ENCODE assay signal across 8 cellular contexts in genomic region chr12:105226219-105226618, GRCh38. TPM values are rescaled to one million over a fixed set of nuclear protein-coding genes. Genes with fewer than 3 reads are reported as not detected.
DNase-seq lines count a peak whose midpoint lies in the region; ATAC-seq, FAIRE-seq and TF ChIP-seq lines count a peak whose summit lies in the region.

No MANE protein-coding gene starts in this region.

- no peak overlapping the region for H3K4me2 ChIP-seq in HepG2 (ENCODE audit: low read depth, low read length)

- no peak overlapping the region for H3K4me3 ChIP-seq in liver (ENCODE audit: low read depth in 1 of 3, low read length in 3 of 3)
- no peak overlapping the region for H3K4me3 ChIP-seq in HepG2 (replicated peaks in 1 of 3; ENCODE audit: insufficient read depth in 1 of 3, low read depth in 2 of 3, low read length in 3 of 3)
- H3K4me3 ChIP-seq in esophagus squamous epithelium, result no peak overlapping the region

- CTCF ChIA-PET in HepG2 (lab: Yijun Ruan, JAX; ENCODE audit: low intra/inter-chr PET ratio, low total read pairs), result no interaction called here

- peak in 1 of 2 donors; percentile 32 for TF ChIP-seq RAD21 in liver (IDR thresholded peaks at IDR 0.05)
- TF ChIP-seq RAD21 in HepG2 (CRISPR knock-in tag; IDR thresholded peaks at IDR 0.05), result no peak

- H3K9ac ChIP-seq in liver (ENCODE audit: low read depth in 1 of 2, low read length in 2 of 2), result peak overlapping the region in 1 of 2 donors; percentile 12
- no peak overlapping the region for H3K9ac ChIP-seq in HepG2 (ENCODE audit: insufficient read depth, low read depth, low read length)

- in situ Hi-C loops in HepG2 (cut with HindIII; ENCODE audit: extremely low pct_ligation_motif_present, low pct_unique_long_range_greater_than_20kb), result no loop called here

- peaks cover 5 to 10% (median 9%) of the 10 kb centered on the region in 4 donors for H3K36me3 ChIP-seq in liver (ENCODE audit: control insufficient read depth in 4 of 4, insufficient read depth in 3 of 4, low read depth in 1 of 4, low read length in 3 of 4)
- H3K36me3 ChIP-seq in HepG2 (replicated peaks in 1 of 2; ENCODE audit: control insufficient read depth in 1 of 2, insufficient read depth in 2 of 2, low read length in 2 of 2), result peaks cover 10 to 37% of the 10 kb centered on the region in 2 experiments; a peak in 4 of 5 replicates
- H3K36me3 ChIP-seq in esophagus squamous epithelium, result peaks cover 0 to 85% (median 0%) of the 10 kb centered on the region in 3 donors

- H3K4me1 ChIP-seq in liver (ENCODE audit: control insufficient read depth in 4 of 4, insufficient read depth in 4 of 4, low read length in 3 of 4) (peaks cover 0 to 1% (median 0%) of the 10 kb centered on the region in 4 donors), HepG2 (ENCODE audit: insufficient read depth, low read length) (peaks cover 2% of the 10 kb centered on the region), esophagus squamous epithelium (peaks cover 4 to 97% (median 17%) of the 10 kb centered on the region in 3 donors)

- TF ChIP-seq POLR2A in HepG2 (IDR thresholded peaks at IDR 0.05; ENCODE audit: insufficient read depth in 1 of 2, low read depth in 2 of 2, low read length in 2 of 2) (no peak), esophagus squamous epithelium (IDR thresholded peaks at IDR 0.05) (peak in 1 of 4 donors; percentile 13)

- no peak for ATAC-seq in HepG2
- ATAC-seq in SK-N-SH treated with all-trans-retinoic acid at 6 μM for 48 hours, result peak; percentile 97
- peak; percentile 58 for ATAC-seq in omental fat pad (ENCODE audit: low FRiP score)
- ATAC-seq in GM18517 (IDR thresholded peaks at IDR 0.05; ENCODE audit: unreplicated experiment), result no peak

- DNase-seq in HepG2 (ENCODE audit: low spot score) (no peak), esophagus squamous epithelium (lab: John Stamatoyannopoulos, UW) (no peak), omental fat pad (ENCODE audit: low spot score) (no peak), DMS153 (lab: John Stamatoyannopoulos, UW) (no peak), iPS-NIHi7 (ENCODE audit: extremely low spot score) (no peak)

- H3K79me2 ChIP-seq in HepG2 (ENCODE audit: insufficient read depth, low read length), result no peaks in the 10 kb centered on the region

- no TSS peak for BruUV-seq in HepG2 (replicated peaks; lab: Mats Ljungman, UMichigan)

- intact Hi-C loops in HepG2 (cut with micrococcal nuclease; ENCODE audit: unreplicated experiment) (no loop called here), esophagus squamous epithelium (cut with DNase I) (no loop called here)

- no peak for TF ChIP-seq EP300 in HepG2 (IDR thresholded peaks at IDR 0.05; ENCODE audit: low read depth in 2 of 2, low read length in 2 of 2)
- no peak for TF ChIP-seq EP300 in HepG2 (CRISPR knock-in tag; IDR thresholded peaks at IDR 0.05; ENCODE audit: borderline replicate concordance)

- FAIRE-seq in HepG2 (lab: Jason Lieb, UNC), result no peak

- H3K27me3 ChIP-seq in liver (ENCODE audit: control insufficient read depth in 4 of 4, insufficient read depth in 4 of 4, low read length in 3 of 4), result no peaks in the 10 kb centered on the region
- no peaks in the 10 kb centered on the region for H3K27me3 ChIP-seq in HepG2 (ENCODE audit: control insufficient read depth in 1 of 2, insufficient read depth in 2 of 2, low read length in 2 of 2)
- H3K27me3 ChIP-seq in esophagus squamous epithelium, result no peaks in the 10 kb centered on the region

- H3K9me3 ChIP-seq in liver (ENCODE audit: control insufficient read depth in 4 of 4, low read length in 3 of 4) (no peaks in the 10 kb centered on the region), HepG2 (ENCODE audit: low read length) (no peaks in the 10 kb centered on the region), esophagus squamous epithelium (no peaks in the 10 kb centered on the region)

- POLR2A ChIA-PET in HepG2 (lab: Yijun Ruan, JAX), result interaction anchor here (1.1 kb wide), 1 partner anchor 9 kb away, joined by 4 read pairs; the partner anchor contains the start of gene APPL2

- no peak overlapping the region for H2AFZ ChIP-seq in HepG2 (ENCODE audit: low read length)

- H4K20me1 ChIP-seq in HepG2 (ENCODE audit: insufficient read depth, low read length), result no peaks in the 10 kb centered on the region

- 67% methylated on average over 8 of the region's 8 CpGs for WGBS in liver
- WGBS in HepG2 (ENCODE audit: low lambda C conversion rate), result 91% methylated on average over 8 of the region's 8 CpGs
- WGBS in esophagus squamous epithelium, 2 donors, result 53 to 63% methylated on average over 8 of the region's 8 CpGs

- TF ChIP-seq CTCF in liver (IDR thresholded peaks at IDR 0.05; ENCODE audit: low read depth, low read length, missing input control), result no peak
- TF ChIP-seq CTCF in HepG2 (CRISPR knock-in tag; IDR thresholded peaks at IDR 0.05), result no peak
- no peak for TF ChIP-seq CTCF in esophagus squamous epithelium (IDR thresholded peaks at IDR 0.05)
- no peak for TF ChIP-seq CTCF in omental fat pad (IDR thresholded peaks at IDR 0.05)

- H3K27ac ChIP-seq in liver (ENCODE audit: low read depth in 1 of 2, low read length in 2 of 2) (peak overlapping the region in 1 of 2 donors; percentile 33), HepG2 (ENCODE audit: extremely low read length, insufficient read depth, low read length) (no peak overlapping the region), esophagus squamous epithelium (peak overlapping the region in 3 of 4 donors; percentile 47 to 63 (median 53))

TF ChIP-seq in liver, 16 proteins besides CTCF, POLR2A, EP300 and RAD21 (continues in another document):
- TF ChIP-seq FOXA2 (IDR thresholded peaks at IDR 0.05), result no peak
- TF ChIP-seq, protein P1, sequence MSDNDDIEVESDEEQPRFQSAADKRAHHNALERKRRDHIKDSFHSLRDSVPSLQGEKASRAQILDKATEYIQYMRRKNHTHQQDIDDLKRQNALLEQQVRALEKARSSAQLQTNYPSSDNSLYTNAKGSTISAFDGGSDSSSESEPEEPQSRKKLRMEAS (IDR thresholded peaks at IDR 0.05), result peak; percentile 45
- TF ChIP-seq EGR1 (IDR thresholded peaks at IDR 0.05; ENCODE audit: low read depth in 2 of 2), result no peak
- peak in 1 of 2 donors; percentile 27 for TF ChIP-seq JUND (IDR thresholded peaks at IDR 0.05)

TF ChIP-seq in HepG2, 621 proteins besides CTCF, POLR2A, EP300 and RAD21:
- TF ChIP-seq DPF2 (CRISPR knock-in tag; IDR thresholded peaks at IDR 0.05; ENCODE audit: borderline replicate concordance, low read depth) (no peak), ZNF232 (CRISPR knock-in tag; IDR thresholded peaks at IDR 0.05; ENCODE audit: borderline replicate concordance) (no peak), TARDBP (CRISPR knock-in tag; IDR thresholded peaks at IDR 0.05) (no peak), ZNF747 (CRISPR knock-in tag; IDR thresholded peaks at IDR 0.05; ENCODE audit: borderline replicate concordance) (no peak), HNRNPL (IDR thresholded peaks at IDR 0.05; ENCODE audit: low read depth, low read length) (no peak), SRY (CRISPR knock-in tag; IDR thresholded peaks at IDR 0.05) (no peak), ZNF616 (CRISPR knock-in tag; IDR thresholded peaks at IDR 0.05; ENCODE audit: low read depth) (no peak)

TF ChIP-seq in SK-N-SH treated with all-trans-retinoic acid at 6 μM for 48 hours, 23 proteins besides CTCF, POLR2A, EP300 and RAD21:
- TF ChIP-seq ZNF565 (CRISPR knock-in tag; conservative IDR thresholded peaks at IDR 0.05; ENCODE audit: low read depth) (no peak), ISL1 (CRISPR knock-in tag; IDR thresholded peaks at IDR 0.05) (0 out of 2 replicates have a peak, but pooled peaks have one; percentile 16)

RNA-seq across cellular contexts. Expression of gene APPL2, which starts 9.8 kb away (rescaled TPM):
- total RNA-seq in liver (10 to 100 TPM; 18.3 to 21.2 TPM), HepG2 (2016; rRNA removed; fragmentation: Illumina TruSeq; extraction: Trizol) (9.9 and 10.5 TPM in 2 replicates), esophagus squamous epithelium (10 to 100 TPM; 30.9 to 52.3 (median 35.2) TPM), omental fat pad (10 to 100 TPM; 39.9 to 67.5 (median 59.1) TPM)
- polyA plus RNA-seq in liver (1 to 10 TPM; 7.1 TPM), HepG2 (2011; rRNA removed) (11.1 and 12.1 TPM in 2 replicates)
- 3.9 and 4.1 TPM in 2 replicates for total RNA-seq in HepG2 (2016; cell fraction: cytosol; rRNA removed; fragmentation: Illumina TruSeq; extraction: Trizol; ENCODE audit: low read depth)
- 9.9 and 11.1 TPM in 2 replicates for total RNA-seq in HepG2 (2016; cell fraction: insoluble cytoplasmic fraction; rRNA removed; fragmentation: Illumina TruSeq; extraction: Trizol)
- 10.0 and 11.6 TPM in 2 replicates for total RNA-seq in HepG2 (2016; cell fraction: membrane; rRNA removed; fragmentation: Illumina TruSeq; extraction: Trizol)
- total RNA-seq in HepG2 (2016; cell fraction: nucleus; rRNA removed; fragmentation: Illumina TruSeq; extraction: Trizol), result 15.0 and 18.1 TPM in 2 replicates
- 5.5 and 6.9 TPM in 2 replicates for polyA plus RNA-seq in HepG2 (2011; cell fraction: cytosol; rRNA removed)
- 18.2 and 20.1 TPM in 2 replicates for polyA plus RNA-seq in HepG2 (2011; cell fraction: nucleus; rRNA removed)
- polyA plus RNA-seq in HepG2 (2012), result 11.3 and 17.8 TPM in 2 replicates
- polyA plus RNA-seq in HepG2 (2016; cell fraction: cytosol; fragmentation: Illumina TruSeq; extraction: Trizol; ENCODE audit: low read depth), result 4.7 and 5.2 TPM in 2 replicates
- 11.6 and 12.2 TPM in 2 replicates for polyA plus RNA-seq in HepG2 (2016; cell fraction: insoluble cytoplasmic fraction; fragmentation: Illumina TruSeq; extraction: Trizol; ENCODE audit: low read depth)
- 8.7 and 8.8 TPM in 2 replicates for polyA plus RNA-seq in HepG2 (2016; cell fraction: membrane; fragmentation: Illumina TruSeq; extraction: Trizol; ENCODE audit: low read depth)
- polyA plus RNA-seq in HepG2 (2016; cell fraction: nucleus; fragmentation: Illumina TruSeq; extraction: Trizol; ENCODE audit: insufficient read depth, low read depth), result 21.7 TPM in 2 replicates
- 11.7 and 14.0 TPM in 2 replicates for polyA minus RNA-seq in HepG2 (2011; rRNA and poly(A)+ RNA removed; ENCODE audit: low replicate concordance)
- polyA minus RNA-seq in HepG2 (2011; cell fraction: cytosol; rRNA and poly(A)+ RNA removed), result 4.7 and 7.5 TPM in 2 replicates
- 30.4 and 41.6 TPM in 2 replicates for polyA minus RNA-seq in HepG2 (2011; cell fraction: nucleus; rRNA and poly(A)+ RNA removed)

Comparison
In these comparisons a context has a peak if more than half of its experiments do, and no peak if none do; other contexts are left out.
1. ATAC-seq: peak in SK-N-SH treated with all-trans-retinoic acid at 6 μM for 48 hours (single experiment) and omental fat pad (single experiment); none in HepG2 (single experiment) and GM18517 (single experiment).